15 cellular contexts compared by ENCODE assay signal in the genomic region with DNA sequence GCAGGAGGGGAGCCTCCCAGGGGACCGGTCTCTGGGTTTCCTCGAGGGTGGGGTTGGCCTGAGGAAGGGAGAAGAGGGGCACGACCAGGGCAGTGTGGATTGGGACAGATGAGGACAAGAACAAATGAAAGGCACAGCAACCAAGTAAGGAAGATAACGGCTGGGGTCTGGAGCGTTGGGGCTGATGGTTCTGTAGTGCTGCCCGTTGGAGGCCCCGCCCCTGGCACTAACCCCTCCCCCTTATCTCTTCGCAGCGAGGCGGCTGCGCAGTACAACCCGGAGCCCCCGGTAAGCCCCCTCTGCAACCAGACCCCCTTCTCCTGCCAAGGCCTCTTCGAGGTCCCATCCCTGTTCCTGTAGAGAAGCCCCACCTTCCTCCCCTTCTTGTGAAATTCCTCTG. TPM values are rescaled to one million over a fixed set of nuclear protein-coding genes. Genes with fewer than 3 reads are reported as not detected.
DNase-seq lines count a peak whose midpoint lies in the region; ATAC-seq, FAIRE-seq and TF ChIP-seq lines count a peak whose summit lies in the region.
"Had no signal": no experiment of that assay in that cellular context is flagged by ENCODE, and none has a peak within 500 bp of the region (broad histone marks: within the 10 kb centered on the region; RNA-seq: fewer than 3 reads in every experiment).

No MANE protein-coding gene starts in this region.

- H3K36me3 Mint-ChIP-seq in CD4-positive, CD25-positive, alpha-beta regulatory T cell = peaks cover 31% of the 10 kb centered on the region
- peaks cover 34% of the 10 kb centered on the region for H3K36me3 Mint-ChIP-seq in neural progenitor cell

- H3K27ac ChIP-seq in CD4-positive, CD25-positive, alpha-beta regulatory T cell (ENCODE audit: insufficient read depth, low read length, poor library complexity, severe bottlenecking) = peak overlapping the region; percentile 81
- H3K27ac ChIP-seq in HUES48 (ENCODE audit: low read depth, low read length) = no peak overlapping the region
- H3K27ac ChIP-seq in H1 (ENCODE audit: low read depth, low read length) = no peak overlapping the region
- H3K27ac ChIP-seq in neural progenitor cell = no peak overlapping the region
- H3K27ac ChIP-seq: cardiac muscle cell had no signal

- no peak overlapping the region for H2BK20ac ChIP-seq in H1 (ENCODE audit: low read length)

- peaks cover 13% of the 10 kb centered on the region; the same call in 1 of the 2 replicates for H3K23me2 ChIP-seq in H1 (ENCODE audit: low read depth, low read length)

- H3K4ac ChIP-seq in H1 (replicated peaks; ENCODE audit: insufficient read length, low read depth, low read length) = no peak overlapping the region

- no peak overlapping the region for H4K91ac ChIP-seq in H1 (replicated peaks; ENCODE audit: insufficient read length, low read length)

- TF ChIP-seq RAD21 in H1 (IDR thresholded peaks at IDR 0.05 in 1 of 2, conservative IDR thresholded peaks at IDR 0.05 in 1 of 2; ENCODE audit: low read depth in 2 of 2, low read length in 2 of 2) = no peak

- H3K79me1 ChIP-seq in H1 (ENCODE audit: low read depth, low read length) = peaks cover 3% of the 10 kb centered on the region

- H3F3A ChIP-seq in neural progenitor cell (ENCODE audit: low read depth) = peaks cover 13% of the 10 kb centered on the region

- 90% methylated on average over 11 of the region's 14 CpGs; no CpG with 5 or more reads in 1 of the 2 experiments for WGBS in H1 (ENCODE audit: extremely low coverage in 1 of 2, insufficient coverage in 1 of 2, insufficient read length in 1 of 2, insufficient replicate concordance in 2 of 2, low coverage in 1 of 2, low lambda C conversion rate in 2 of 2, missing lambda C conversion rate in 1 of 2), 2 experiments

- no peak for TF ChIP-seq CTCF in H1 (IDR thresholded peaks at IDR 0.05; ENCODE audit: control extremely low read depth in 1 of 3, insufficient read depth in 1 of 3, low read depth in 1 of 3, low read length in 3 of 3)
- no peak for TF ChIP-seq CTCF in neural progenitor cell (IDR thresholded peaks at IDR 0.05)

- H3K4me2 ChIP-seq in H1 (ENCODE audit: insufficient read depth in 1 of 2, low read depth in 2 of 2, low read length in 2 of 2) (peak overlapping the region; percentile 95 to 96), neural progenitor cell (peak overlapping the region; percentile 83)

- H2AFZ ChIP-seq in H1 (ENCODE audit: low read length) (no peak overlapping the region), neural progenitor cell (replicated peaks) (no peak overlapping the region)

- CTCF ChIA-PET in H1 (lab: Charles Lee; ENCODE audit: partially characterized antibody) = interaction anchor here (1.3 to 1.5 kb wide), 2 partner anchors 13 to 14 kb away, joined by 3 to 5 read pairs; no protein-coding TSS in a partner anchor

- peak overlapping the region in 2 of 4 donors; percentile 72 to 92 for H3K4me3 Mint-ChIP-seq in CD4-positive, CD25-positive, alpha-beta regulatory T cell
- H3K4me3 Mint-ChIP-seq in neural progenitor cell = peak overlapping the region; percentile 97

- no peak overlapping the region for H2BK120ac ChIP-seq in H1 (replicated peaks; ENCODE audit: low read depth, low read length)

- peaks cover 0 to 8% of the 10 kb centered on the region in 2 experiments for H4K20me1 ChIP-seq in H1 (replicated peaks in 1 of 2; ENCODE audit: control insufficient read depth in 1 of 2, insufficient read depth in 2 of 2, low read length in 2 of 2)
- peaks cover 15% of the 10 kb centered on the region for H4K20me1 ChIP-seq in neural progenitor cell (ENCODE audit: low read depth)

- POLR2A ChIA-PET in H1 (lab: Charles Lee; ENCODE audit: partially characterized antibody) = interaction anchor here (1.2 to 2.3 kb wide), 2 partner anchors 9 to 11 kb away, joined by 3 to 7 read pairs; partner anchors contain the start of gene COX7A1

- FAIRE-seq in H1 (lab: Jason Lieb, UNC) = no peak

- DNase-seq in CD4-positive, CD25-positive, alpha-beta regulatory T cell = no peak
- DNase-seq in H1 (ENCODE audit: low read depth in 1 of 2, low spot score in 2 of 2) = no peak
- DNase-seq in neural progenitor cell (ENCODE audit: low spot score) = no peak
- DNase-seq in foreskin melanocyte = no peak
- DNase-seq in NCI-H2171 treated with DMSO at 0.1 percent for 48 hours (lab: John Stamatoyannopoulos, UW) = no peak
- DNase-seq in NCI-H1417 (lab: John Stamatoyannopoulos, UW) = no peak
- DNase-seq: NCI-H1417 treated with DMSO at 0.1 percent for 48 hours; NK-92 treated with Interleukin-12 subunit alpha and Interleukin-12 subunit beta, amount 100 ng/mL, for 24 hours had no signal

- H4K8ac ChIP-seq in H1 (ENCODE audit: extremely low read depth, insufficient read depth, low read length) = no peak overlapping the region

- no peak for TF ChIP-seq POLR2A in H1 (IDR thresholded peaks at IDR 0.05; ENCODE audit: control extremely low read depth in 1 of 2, low read depth in 2 of 2, low read length in 2 of 2)

- H3K18ac ChIP-seq in H1 (ENCODE audit: extremely low read depth, low read length) = no peak overlapping the region

- H3K4me1 Mint-ChIP-seq in CD4-positive, CD25-positive, alpha-beta regulatory T cell = peaks cover 8 to 16% (median 15%) of the 10 kb centered on the region in 4 donors
- H3K4me1 Mint-ChIP-seq in neural progenitor cell = peaks cover 8% of the 10 kb centered on the region

- no peak overlapping the region for H4K5ac ChIP-seq in H1 (ENCODE audit: insufficient read length, low read depth, low read length)

- ATAC-seq in CD4-positive, CD25-positive, alpha-beta regulatory T cell (ENCODE audit: low read depth in 2 of 2) = no peak
- no peak for ATAC-seq in GM21825 (IDR thresholded peaks at IDR 0.05; ENCODE audit: unreplicated experiment)

- peaks cover 37% of the 10 kb centered on the region for H3K36me3 ChIP-seq in CD4-positive, CD25-positive, alpha-beta regulatory T cell (ENCODE audit: control insufficient read depth, insufficient read depth, low read length)
- H3K36me3 ChIP-seq in HUES48 (ENCODE audit: control insufficient read depth, insufficient read depth, low read length) = peaks cover 41% of the 10 kb centered on the region
- peaks cover 15 to 39% (median 35%) of the 10 kb centered on the region in 4 experiments for H3K36me3 ChIP-seq in H1 (ENCODE audit: control insufficient read depth in 2 of 4, insufficient read depth in 4 of 4, low read length in 3 of 4)
- no peaks in the 10 kb centered on the region for H3K36me3 ChIP-seq in neural progenitor cell

- H3K79me2 ChIP-seq in H1 (ENCODE audit: control insufficient read depth in 1 of 2, insufficient read depth in 2 of 2, low read length in 2 of 2) (peaks cover 0 to 12% of the 10 kb centered on the region in 2 experiments; a peak in 1 of 4 replicates), neural progenitor cell (ENCODE audit: low read depth) (peaks cover 20% of the 10 kb centered on the region)

- no peak overlapping the region for H3K4me3 ChIP-seq in CD4-positive, CD25-positive, alpha-beta regulatory T cell (ENCODE audit: low read depth, low read length)
- H3K4me3 ChIP-seq in HUES48 (ENCODE audit: low read depth, low read length) = peak overlapping the region; percentile 59; the same call in 1 of the 2 replicates
- H3K4me3 ChIP-seq in H1 (ENCODE audit: extremely low read depth in 1 of 4, insufficient read depth in 2 of 4, low read depth in 3 of 4, low read length in 4 of 4) = peak overlapping the region in 2 of 4 experiments; percentile 89 to 97; a peak in 2 of 8 replicates
- H3K4me3 ChIP-seq in neural progenitor cell = peak overlapping the region; percentile 91

- H3K27ac Mint-ChIP-seq in CD4-positive, CD25-positive, alpha-beta regulatory T cell = peak overlapping the region in 2 of 3 donors; percentile 31 to 91
- H3K27ac Mint-ChIP-seq in neural progenitor cell = no peak overlapping the region

- no peak overlapping the region for H3K56ac ChIP-seq in H1 (replicated peaks; ENCODE audit: insufficient read length, low read depth, low read length)

- 0 out of 2 replicates have a peak overlapping the region, but pooled peaks have one; percentile 60 for H2BK5ac ChIP-seq in H1 (ENCODE audit: low read depth, low read length)

- no peak for TF ChIP-seq EP300 in H1 (IDR thresholded peaks at IDR 0.05; ENCODE audit: borderline replicate concordance in 1 of 2, low read depth in 2 of 2, low read length in 2 of 2)

- no peaks in the 10 kb centered on the region for H3K9me3 ChIP-seq in CD4-positive, CD25-positive, alpha-beta regulatory T cell (ENCODE audit: control insufficient read depth in 2 of 2, low read length in 2 of 2)
- H3K9me3 ChIP-seq in HUES48 (ENCODE audit: control insufficient read depth, insufficient read depth, low read length) (no peaks in the 10 kb centered on the region), H1 (ENCODE audit: insufficient read depth in 2 of 2, low read depth in 1 of 2, low read length in 1 of 2) (no peaks in the 10 kb centered on the region), neural progenitor cell (ENCODE audit: low read depth) (no peaks in the 10 kb centered on the region)

- no peak overlapping the region for H3K9ac ChIP-seq in HUES48 (ENCODE audit: low read depth, low read length)
- no peak overlapping the region for H3K9ac ChIP-seq in H1 (replicated peaks in 1 of 4; ENCODE audit: extremely low read depth in 1 of 4, low read depth in 3 of 4, low read length in 3 of 4)
- H3K9ac ChIP-seq in neural progenitor cell = no peak overlapping the region

- H2BK12ac ChIP-seq in H1 (ENCODE audit: low read depth, low read length) = no peak overlapping the region

- H3K14ac ChIP-seq in H1 (ENCODE audit: insufficient read length) = no peak overlapping the region

- peaks cover 18% of the 10 kb centered on the region for H3K4me1 ChIP-seq in CD4-positive, CD25-positive, alpha-beta regulatory T cell (ENCODE audit: control insufficient read depth, insufficient read depth, low read length, poor library complexity, severe bottlenecking)
- H3K4me1 ChIP-seq in HUES48 (ENCODE audit: control insufficient read depth, insufficient read depth, low read length) = peaks cover 5% of the 10 kb centered on the region; the same call in 1 of the 2 replicates
- peaks cover 0 to 3% (median 3%) of the 10 kb centered on the region in 4 experiments; a peak in 3 of 7 replicates for H3K4me1 ChIP-seq in H1 (replicated peaks in 1 of 4; ENCODE audit: control insufficient read depth in 3 of 4, insufficient read depth in 4 of 4, low read length in 3 of 4)
- peaks cover 7% of the 10 kb centered on the region for H3K4me1 ChIP-seq in neural progenitor cell

- H2AK5ac ChIP-seq in H1 (ENCODE audit: low read depth, low read length) = no peak overlapping the region

- no peaks in the 10 kb centered on the region for H3K27me3 Mint-ChIP-seq in CD4-positive, CD25-positive, alpha-beta regulatory T cell
- H3K27me3 Mint-ChIP-seq in neural progenitor cell (ENCODE audit: insufficient read depth, low read depth) = peaks cover 9% of the 10 kb centered on the region

- H2BK15ac ChIP-seq in H1 (ENCODE audit: low read length) = no peak overlapping the region

- peaks cover 0 to 4% (median 0%) of the 10 kb centered on the region in 7 donors for H3K9me3 Mint-ChIP-seq in CD4-positive, CD25-positive, alpha-beta regulatory T cell
- no peaks in the 10 kb centered on the region for H3K9me3 Mint-ChIP-seq in neural progenitor cell

- H3K23ac ChIP-seq in H1 (ENCODE audit: insufficient read length) = no peak overlapping the region

- no peaks in the 10 kb centered on the region for H3K27me3 ChIP-seq in CD4-positive, CD25-positive, alpha-beta regulatory T cell (ENCODE audit: control insufficient read depth, insufficient read depth, low read length)
- H3K27me3 ChIP-seq in HUES48 (ENCODE audit: control insufficient read depth, insufficient read depth, low read length) (no peaks in the 10 kb centered on the region), H1 (replicated peaks in 1 of 4; ENCODE audit: control insufficient read depth in 3 of 4, extremely low read depth in 1 of 4, insufficient read depth in 3 of 4, low read length in 3 of 4) (no peaks in the 10 kb centered on the region), neural progenitor cell (no peaks in the 10 kb centered on the region)
- H3K27me3 ChIP-seq: cardiac muscle cell had no signal

RNA-seq across cellular contexts. Expression of gene CAPNS1, which starts 2.2 kb away (rescaled TPM):
- 262 TPM for total RNA-seq in CD4-positive, CD25-positive, alpha-beta regulatory T cell
- polyA plus RNA-seq in CD4-positive, CD25-positive, alpha-beta regulatory T cell = 100 to 1,000 TPM; 105 to 185 (median 140) TPM
- 382 and 386 TPM in 2 replicates for total RNA-seq in H1 (2021; fragmentation: NEBNext Ultra II Directional; extraction: Animal tissue kit (Norgen Biotek cat#: 25700))
- polyA plus RNA-seq in H1 (2011; rRNA removed) = 438 and 448 TPM in 2 replicates
- 311 TPM for polyA plus RNA-seq in H1 (2011; cell fraction: cytosol; rRNA removed)
- polyA plus RNA-seq in H1 (2011; cell fraction: nucleus; rRNA removed) = 321 TPM
- 410 to 468 TPM (median 461 TPM) in 4 replicates for polyA plus RNA-seq in H1 (2012, experiment 1 of 2)
- 404 TPM for polyA plus RNA-seq in H1 (2012, experiment 2 of 2)
- 301 TPM for polyA plus RNA-seq in H1 (2013, experiment 1 of 2)
- 319 TPM for polyA plus RNA-seq in H1 (2013, experiment 2 of 2)
- 347 and 394 TPM in 2 replicates for polyA minus RNA-seq in H1 (2011; rRNA and poly(A)+ RNA removed)
- polyA minus RNA-seq in H1 (2011; cell fraction: cytosol; rRNA and poly(A)+ RNA removed) = 167 TPM
- polyA minus RNA-seq in H1 (2011; cell fraction: nucleus; rRNA and poly(A)+ RNA removed) = 90.7 TPM
- total RNA-seq in neural progenitor cell (ENCODE audit: low replicate concordance) = 146 and 258 TPM in 2 replicates

RNA-seq across cellular contexts. Expression of gene COX7A1, which starts 10.2 kb away (rescaled TPM):
- total RNA-seq in CD4-positive, CD25-positive, alpha-beta regulatory T cell = not detected
- not detected for polyA plus RNA-seq in CD4-positive, CD25-positive, alpha-beta regulatory T cell
- 0.60 and 0.75 TPM in 2 replicates for total RNA-seq in H1 (2021; fragmentation: NEBNext Ultra II Directional; extraction: Animal tissue kit (Norgen Biotek cat#: 25700))
- polyA plus RNA-seq in H1 (2011; rRNA removed) = 0.60 and 0.96 TPM in 2 replicates
- 0.43 TPM for polyA plus RNA-seq in H1 (2011; cell fraction: cytosol; rRNA removed)
- 1.9 TPM for polyA plus RNA-seq in H1 (2011; cell fraction: nucleus; rRNA removed)
- 0.88 to 23.4 TPM (median 2.0 TPM) in 4 replicates for polyA plus RNA-seq in H1 (2012, experiment 1 of 2)
- polyA plus RNA-seq in H1 (2012, experiment 2 of 2) = 0.43 TPM
- 0.93 TPM for polyA plus RNA-seq in H1 (2013, experiment 1 of 2)
- 0.96 TPM for polyA plus RNA-seq in H1 (2013, experiment 2 of 2)
- polyA minus RNA-seq in H1 (2011; rRNA and poly(A)+ RNA removed) = not detected in 2 replicates
- polyA minus RNA-seq in H1 (2011; cell fraction: cytosol; rRNA and poly(A)+ RNA removed) = not detected
- not detected for polyA minus RNA-seq in H1 (2011; cell fraction: nucleus; rRNA and poly(A)+ RNA removed)
- total RNA-seq in neural progenitor cell (ENCODE audit: low replicate concordance) = not detected in 2 replicates
- total RNA-seq: cardiac muscle cell, HT-29 had no signal

RNA-seq across cellular contexts. Expression of gene TBCB, which starts 26.8 kb away (rescaled TPM):
- 129 TPM for total RNA-seq in CD4-positive, CD25-positive, alpha-beta regulatory T cell
- 100 to 1,000 TPM; 235 to 346 (median 289) TPM for polyA plus RNA-seq in CD4-positive, CD25-positive, alpha-beta regulatory T cell
- 153 and 168 TPM in 2 replicates for total RNA-seq in H1 (2021; fragmentation: NEBNext Ultra II Directional; extraction: Animal tissue kit (Norgen Biotek cat#: 25700))
- polyA plus RNA-seq in H1 (2011; rRNA removed) = 286 and 367 TPM in 2 replicates
- polyA plus RNA-seq in H1 (2011; cell fraction: cytosol; rRNA removed) = 316 TPM
- polyA plus RNA-seq in H1 (2011; cell fraction: nucleus; rRNA removed) = 258 TPM
- 202 to 279 TPM (median 267 TPM) in 4 replicates for polyA plus RNA-seq in H1 (2012, experiment 1 of 2)
- polyA plus RNA-seq in H1 (2012, experiment 2 of 2) = 201 TPM
- 197 TPM for polyA plus RNA-seq in H1 (2013, experiment 1 of 2)
- 204 TPM for polyA plus RNA-seq in H1 (2013, experiment 2 of 2)
- polyA minus RNA-seq in H1 (2011; rRNA and poly(A)+ RNA removed) = 134 and 157 TPM in 2 replicates
- 85.0 TPM for polyA minus RNA-seq in H1 (2011; cell fraction: cytosol; rRNA and poly(A)+ RNA removed)
- 60.8 TPM for polyA minus RNA-seq in H1 (2011; cell fraction: nucleus; rRNA and poly(A)+ RNA removed)
- 166 and 250 TPM in 2 replicates for total RNA-seq in neural progenitor cell (ENCODE audit: low replicate concordance)

RNA-seq across cellular contexts. Expression of gene POLR2I, which starts 27.4 kb away (rescaled TPM):
- total RNA-seq in CD4-positive, CD25-positive, alpha-beta regulatory T cell = 29.4 TPM
- 100 to 1,000 TPM; 128 to 185 (median 160) TPM for polyA plus RNA-seq in CD4-positive, CD25-positive, alpha-beta regulatory T cell
- total RNA-seq in H1 (2021; fragmentation: NEBNext Ultra II Directional; extraction: Animal tissue kit (Norgen Biotek cat#: 25700)) = 149 and 150 TPM in 2 replicates
- 143 and 250 TPM in 2 replicates for polyA plus RNA-seq in H1 (2011; rRNA removed)
- polyA plus RNA-seq in H1 (2011; cell fraction: cytosol; rRNA removed) = 172 TPM
- 280 TPM for polyA plus RNA-seq in H1 (2011; cell fraction: nucleus; rRNA removed)
- polyA plus RNA-seq in H1 (2012, experiment 1 of 2) = 138 to 369 TPM (median 317 TPM) in 4 replicates
- 417 TPM for polyA plus RNA-seq in H1 (2012, experiment 2 of 2)
- polyA plus RNA-seq in H1 (2013, experiment 1 of 2) = 238 TPM
- polyA plus RNA-seq in H1 (2013, experiment 2 of 2) = 265 TPM
- 126 and 159 TPM in 2 replicates for polyA minus RNA-seq in H1 (2011; rRNA and poly(A)+ RNA removed)
- 215 TPM for polyA minus RNA-seq in H1 (2011; cell fraction: cytosol; rRNA and poly(A)+ RNA removed)
- polyA minus RNA-seq in H1 (2011; cell fraction: nucleus; rRNA and poly(A)+ RNA removed) = 57.8 TPM
- total RNA-seq in neural progenitor cell (ENCODE audit: low replicate concordance) = 44.0 and 67.1 TPM in 2 replicates

RNA-seq across cellular contexts. Expression of gene OVOL3, which starts 31.1 kb away (rescaled TPM):
- total RNA-seq in CD4-positive, CD25-positive, alpha-beta regulatory T cell = not detected
- not detected for polyA plus RNA-seq in CD4-positive, CD25-positive, alpha-beta regulatory T cell
- total RNA-seq in H1 (2021; fragmentation: NEBNext Ultra II Directional; extraction: Animal tissue kit (Norgen Biotek cat#: 25700)) = not detected in 2 replicates
- polyA plus RNA-seq in H1 (2011; rRNA removed) = 0.31 and 0.45 TPM in 2 replicates
- polyA plus RNA-seq in H1 (2011; cell fraction: cytosol; rRNA removed) = not detected
- polyA plus RNA-seq in H1 (2011; cell fraction: nucleus; rRNA removed) = 0.60 TPM
- not detected in 4 replicates for polyA plus RNA-seq in H1 (2012, experiment 1 of 2)
- polyA plus RNA-seq in H1 (2012, experiment 2 of 2) = not detected
- polyA plus RNA-seq in H1 (2013, experiment 1 of 2) = not detected
- not detected for polyA plus RNA-seq in H1 (2013, experiment 2 of 2)
- polyA minus RNA-seq in H1 (2011; rRNA and poly(A)+ RNA removed) = not detected in 2 replicates
- not detected for polyA minus RNA-seq in H1 (2011; cell fraction: cytosol; rRNA and poly(A)+ RNA removed)
- polyA minus RNA-seq in H1 (2011; cell fraction: nucleus; rRNA and poly(A)+ RNA removed) = not detected
- total RNA-seq in neural progenitor cell (ENCODE audit: low replicate concordance) = not detected in 2 replicates
- total RNA-seq: cardiac muscle cell, fibroblast of villous mesenchyme, HT-29, renal cortical epithelial cell, urinary bladder had no signal
- polyA plus RNA-seq: cardiac muscle cell, urinary bladder had no signal
